ENCODE assay signal across 8 cellular contexts in genomic region chr18:44098551-44099098, GRCh38.
DNase-seq lines count a peak whose midpoint lies in the region; ATAC-seq and TF ChIP-seq lines count a peak whose summit lies in the region.

No MANE protein-coding gene starts in this region.

- CTCF ChIA-PET in BJ (lab: Yijun Ruan, JAX): interaction anchor here (0.6 to 1.3 kb wide), 12 partner anchors 9 to 1427 kb away, joined by 3 to 5 read pairs (median 3); no protein-coding TSS in a partner anchor
- CTCF ChIA-PET in SK-N-SH (lab: Yijun Ruan, JAX): interaction anchor here (0.6 to 1.7 kb wide), 5 partner anchors 9 to 1117 kb away, joined by 3 read pairs; no protein-coding TSS in a partner anchor

- WGBS in SK-N-SH (ENCODE audit: low lambda C conversion rate): 78% methylated on average over 3 of the region's 4 CpGs
- 80 to 82% methylated on average over 4 of the region's 4 CpGs for WGBS in thyroid gland, 2 donors

- H3K9me3 ChIP-seq in SK-N-SH (no peaks in the 10 kb centered on the region), thyroid gland (no peaks in the 10 kb centered on the region)
- no peaks in the 10 kb centered on the region for H3K9me3 ChIP-seq in effector memory CD4-positive, alpha-beta T cell (ENCODE audit: control insufficient read depth, low read length)

- TF ChIP-seq CTCF in BJ (IDR thresholded peaks at IDR 0.05; ENCODE audit: insufficient read depth, low read depth, low read length): peak; percentile 54
- peak; percentile 61 for TF ChIP-seq CTCF in SK-N-SH (IDR thresholded peaks at IDR 0.05)
- no peak for TF ChIP-seq CTCF in thyroid gland (IDR thresholded peaks at IDR 0.05)

- no peak overlapping the region for H3K27ac ChIP-seq in SK-N-SH (ENCODE audit: low read depth in 2 of 2, low read length in 1 of 2)
- H3K27ac ChIP-seq in thyroid gland: no peak overlapping the region
- H3K27ac ChIP-seq in effector memory CD4-positive, alpha-beta T cell (ENCODE audit: insufficient read depth, low read length, poor library complexity, severe bottlenecking): no peak overlapping the region

- H3K79me2 ChIP-seq in SK-N-SH (ENCODE audit: insufficient read depth): no peaks in the 10 kb centered on the region

- no peak overlapping the region for H3K4me2 ChIP-seq in SK-N-SH

- TF ChIP-seq EP300 in SK-N-SH (IDR thresholded peaks at IDR 0.05; ENCODE audit: borderline replicate concordance in 1 of 2, low read depth in 1 of 2, low read length in 1 of 2): no peak

- no peaks in the 10 kb centered on the region for H3F3A ChIP-seq in SK-N-SH (replicated peaks; ENCODE audit: insufficient read depth)

- no peak for DNase-seq in BJ (ENCODE audit: low read depth)
- DNase-seq in SK-N-SH: no peak
- peak; percentile 69 for DNase-seq in islet precursor cell
- no peak for DNase-seq in thyroid gland
- DNase-seq in SHP77 treated with DMSO at 0.1 percent for 48 hours (lab: John Stamatoyannopoulos, UW): no peak
- DNase-seq in effector memory CD4-positive, alpha-beta T cell: no peak

- no peak for TF ChIP-seq POLR2A in thyroid gland (IDR thresholded peaks at IDR 0.05)

- no peak overlapping the region for H2AFZ ChIP-seq in SK-N-SH (ENCODE audit: low read depth)

- intact Hi-C loops in thyroid gland (cut with DNase I): no loop called here

- no peak overlapping the region for H3K9ac ChIP-seq in SK-N-SH

- H3K27me3 ChIP-seq in BJ (ENCODE audit: control insufficient read depth, insufficient read depth, low read length) (no peaks in the 10 kb centered on the region), SK-N-SH (ENCODE audit: insufficient read depth) (no peaks in the 10 kb centered on the region), thyroid gland (no peaks in the 10 kb centered on the region)
- H3K27me3 ChIP-seq in effector memory CD4-positive, alpha-beta T cell (replicated peaks; ENCODE audit: control insufficient read depth, insufficient read depth, low read length, poor library complexity, severe bottlenecking): no peaks in the 10 kb centered on the region

- no peaks in the 10 kb centered on the region for H3K4me1 ChIP-seq in SK-N-SH (ENCODE audit: control insufficient read depth in 1 of 2, insufficient read depth in 2 of 2, low read depth in 1 of 2, low read length in 1 of 2)
- H3K4me1 ChIP-seq in thyroid gland: no peaks in the 10 kb centered on the region
- no peaks in the 10 kb centered on the region for H3K4me1 ChIP-seq in effector memory CD4-positive, alpha-beta T cell (ENCODE audit: control insufficient read depth, insufficient read depth, low read length, poor library complexity, severe bottlenecking)

- H3K9me2 ChIP-seq in SK-N-SH: no peaks in the 10 kb centered on the region

- POLR2A ChIA-PET in BJ (lab: Charles Lee): no interaction called here
- POLR2A ChIA-PET in SK-N-SH (lab: Yijun Ruan, JAX): no interaction called here

- H3K4me3 ChIP-seq in BJ (ENCODE audit: low read depth, low read length) (no peak overlapping the region), SK-N-SH (ENCODE audit: low read depth in 2 of 2, low read length in 1 of 2) (peak overlapping the region in 1 of 2 experiments; percentile 20; a peak in 1 of 4 replicates), thyroid gland (replicated peaks in 1 of 3) (no peak overlapping the region)
- H3K4me3 ChIP-seq in effector memory CD4-positive, alpha-beta T cell (ENCODE audit: insufficient read depth, low read depth, low read length, poor library complexity, severe bottlenecking): no peak overlapping the region

- no peaks in the 10 kb centered on the region for H4K20me1 ChIP-seq in SK-N-SH (ENCODE audit: insufficient read depth)

- H3K36me3 ChIP-seq in BJ (ENCODE audit: control insufficient read depth, insufficient read depth, low read length) (no peaks in the 10 kb centered on the region), SK-N-SH (replicated peaks in 1 of 2; ENCODE audit: control insufficient read depth in 1 of 2, insufficient read depth in 2 of 2, low read length in 1 of 2) (no peaks in the 10 kb centered on the region), thyroid gland (no peaks in the 10 kb centered on the region)
- no peaks in the 10 kb centered on the region for H3K36me3 ChIP-seq in effector memory CD4-positive, alpha-beta T cell (ENCODE audit: control insufficient read depth, insufficient read depth, low read length)

- peak; percentile 61 for ATAC-seq in HG02870 (IDR thresholded peaks at IDR 0.05; ENCODE audit: unreplicated experiment)
- no peak for ATAC-seq in HG03432 (IDR thresholded peaks at IDR 0.05; ENCODE audit: unreplicated experiment)

- TF ChIP-seq RAD21 in SK-N-SH (IDR thresholded peaks at IDR 0.05; ENCODE audit: low read length): no peak; the same call in 1 of the 2 replicates

TF ChIP-seq in SK-N-SH, 30 proteins besides CTCF, POLR2A, EP300 and RAD21:
- TF ChIP-seq MAX (IDR thresholded peaks at IDR 0.05; ENCODE audit: low read depth): no peak
- TF ChIP-seq SMC3 (IDR thresholded peaks at IDR 0.05; ENCODE audit: low read depth, low read length): peak; percentile 17
- TF ChIP-seq RXRA (IDR thresholded peaks at IDR 0.05; ENCODE audit: borderline replicate concordance, low read depth): no peak
- TF ChIP-seq PBX3 (IDR thresholded peaks at IDR 0.05): no peak
TF ChIP-seq in SK-N-SH: peak in this region for 1.

Comparison
In these comparisons a context has a peak if more than half of its experiments do, and no peak if none do; other contexts are left out.
1. CTCF ChIP-seq: peak in BJ (single experiment) and SK-N-SH (single experiment); none in thyroid gland (0 of 6).